In genomic region chr7:131895541-131896173, GRCh38 we compare ENCODE assay signal across 11 cellular contexts.
A peak's percentile ranks its signal among the peaks of the same experiment; 100 is the strongest.
DNase-seq lines count a peak whose midpoint lies in the region; ATAC-seq and TF ChIP-seq lines count a peak whose summit lies in the region.
"Had no signal": no experiment of that assay in that cellular context is flagged by ENCODE, and none has a peak within 500 bp of the region (broad histone marks: within the 10 kb centered on the region; RNA-seq: fewer than 3 reads in every experiment).

No MANE protein-coding gene starts in this region.

- H3K36me3 ChIP-seq in HUES48 (ENCODE audit: control insufficient read depth, insufficient read depth, low read length) (no peaks in the 10 kb centered on the region), left lung (no peaks in the 10 kb centered on the region)

- H3K4me1 ChIP-seq in HUES48 (ENCODE audit: control insufficient read depth, insufficient read depth, low read length), result peaks cover 31% of the 10 kb centered on the region
- no peaks in the 10 kb centered on the region for H3K4me1 ChIP-seq in left lung
- H3K4me1 ChIP-seq: testis had no signal

- H3K27ac ChIP-seq in HUES48 (ENCODE audit: low read depth, low read length) (peak overlapping the region; percentile 91), left lung (peak overlapping the region in 1 of 2 donors; percentile 37)
- H3K27ac ChIP-seq: testis had no signal

- in situ Hi-C loops in astrocyte of the spinal cord (cut with HindIII; ENCODE audit: low sequenced_read_pairs), result no loop called here

- intact Hi-C loops in left lung (cut with DNase I), result no loop called here

- H3K4me3 ChIP-seq in HUES48 (ENCODE audit: low read depth, low read length), result peak overlapping the region; percentile 33
- no peak overlapping the region for H3K4me3 ChIP-seq in astrocyte of the spinal cord (ENCODE audit: low read depth, low read length)
- H3K4me3 ChIP-seq in left lung, result no peak overlapping the region
- H3K4me3 ChIP-seq: testis had no signal

- H3K9me3 ChIP-seq in HUES48 (ENCODE audit: control insufficient read depth, insufficient read depth, low read length), result no peaks in the 10 kb centered on the region
- no peaks in the 10 kb centered on the region for H3K9me3 ChIP-seq in left lung
- H3K9me3 ChIP-seq: testis had no signal

- TF ChIP-seq CTCF in AG09319 (IDR thresholded peaks at IDR 0.05; ENCODE audit: low read depth, low read length) (no peak), astrocyte of the spinal cord (IDR thresholded peaks at IDR 0.05; ENCODE audit: low read depth, low read length) (no peak), left lung (IDR thresholded peaks at IDR 0.05) (no peak)

- DNase-seq in AG09319 (ENCODE audit: extremely low read depth, low read depth) (peak; percentile 18), astrocyte of the spinal cord (ENCODE audit: low read depth, low spot score) (peak; percentile 98), left lung (no peak), HPDE6-E6E7 (ENCODE audit: extremely low spot score) (no peak), hepatic stellate cell (ENCODE audit: low spot score) (no peak)
- no peak for DNase-seq in activated T-cell treated with anti-CD3 and anti-CD28 coated beads, Interleukin-2, amount 50 U/mL, for 1 hour
- DNase-seq: DND-41, NCI-H1092, testis had no signal

- ATAC-seq in left lung (peak; percentile 57), HG02970 (IDR thresholded peaks at IDR 0.05; ENCODE audit: low FRiP score, unreplicated experiment) (no peak)

- H3K9ac ChIP-seq in HUES48 (ENCODE audit: low read depth, low read length), result no peak overlapping the region

- H3K27me3 ChIP-seq in HUES48 (ENCODE audit: control insufficient read depth, insufficient read depth, low read length), result peaks cover 22% of the 10 kb centered on the region
- H3K27me3 ChIP-seq in left lung, result no peaks in the 10 kb centered on the region
- H3K27me3 ChIP-seq: testis had no signal

Comparison
In these comparisons a context has a peak if more than half of its experiments do, and no peak if none do; other contexts are left out.
1. DNase-seq: peak in AG09319 (single experiment) and astrocyte of the spinal cord (single experiment); none in left lung (0 of 2), activated T-cell treated with anti-CD3 and anti-CD28 coated beads, Interleukin-2, amount 50 U/mL, for 1 hour (single experiment), HPDE6-E6E7 (single experiment) and hepatic stellate cell (single experiment).